In genomic region chr12:113438523-113439300, GRCh38 we compare ENCODE assay signal across 26 cellular contexts. TPM values are rescaled to one million over a fixed set of nuclear protein-coding genes. Genes with fewer than 3 reads are reported as not detected.
"Had no signal": no experiment of that assay in that cellular context is flagged by ENCODE, and none has a peak within 500 bp of the region (broad histone marks: within the 10 kb centered on the region; RNA-seq: fewer than 3 reads in every experiment).

No MANE protein-coding gene starts in this region.

- H3K9me3 Mint-ChIP-seq: natural killer cell; stimulated activated naive CD8-positive, alpha-beta T cell treated with anti-CD3 and anti-CD28 coated beads, Interleukin-15, amount 100 ng/mL, for 72 hours had no signal

- H3K4me2 ChIP-seq: smooth muscle cell had no signal

- H3K27ac ChIP-seq: dorsolateral prefrontal cortex, epithelial cell of prostate, gastrocnemius medialis, lower lobe of right lung, ovary, suprapubic skin, transverse colon, upper lobe of right lung, vagina had no signal

- H3K27me3 Mint-ChIP-seq: stimulated activated naive CD8-positive, alpha-beta T cell treated with anti-CD3 and anti-CD28 coated beads, Interleukin-15, amount 100 ng/mL, for 72 hours had no signal

- DNase-seq: effector CD4-positive, alpha-beta T cell; gastrocnemius medialis; lower lobe of right lung; natural killer cell; occipital lobe; stimulated activated CD4-positive, alpha-beta T cell treated with anti-CD3 and anti-CD28 coated beads, Interleukin-12 subunit alpha, Interleukin-12 subunit beta, amount 100 ng/mL, for 4 hours; stimulated activated CD4-positive, alpha-beta T cell treated with anti-CD3 and anti-CD28 coated beads, Interleukin-1b, Interleukin-23, amount 100 ng/mL, for 48 hours; stimulated activated CD4-positive, alpha-beta T cell treated with anti-CD3 and anti-CD28 coated beads, Interleukin-4, amount 100 ng/mL, for 1 hour; stimulated activated naive CD4-positive, alpha-beta T cell; stimulated activated naive CD8-positive, alpha-beta T cell treated with anti-CD3 and anti-CD28 coated beads, Interleukin-15, amount 100 ng/mL, for 72 hours; transverse colon; upper lobe of right lung had no signal

- H3K4me1 ChIP-seq: gastrocnemius medialis, lower lobe of right lung, suprapubic skin, transverse colon, upper lobe of right lung, vagina had no signal

- ATAC-seq: gastrocnemius medialis; lower lobe of right lung; natural killer cell; sciatic nerve; stimulated activated naive CD8-positive, alpha-beta T cell treated with anti-CD3 and anti-CD28 coated beads, Interleukin-15, amount 100 ng/mL, for 72 hours had no signal

- H3K27ac Mint-ChIP-seq: natural killer cell; stimulated activated naive CD8-positive, alpha-beta T cell treated with anti-CD3 and anti-CD28 coated beads, Interleukin-15, amount 100 ng/mL, for 72 hours had no signal

- H3K36me3 ChIP-seq: gastrocnemius medialis, lower lobe of right lung, ovary, suprapubic skin, transverse colon, upper lobe of right lung, vagina had no signal

- H3K4me3 Mint-ChIP-seq: natural killer cell; stimulated activated naive CD8-positive, alpha-beta T cell treated with anti-CD3 and anti-CD28 coated beads, Interleukin-15, amount 100 ng/mL, for 72 hours had no signal

- H3K4me3 ChIP-seq: dorsolateral prefrontal cortex, gastrocnemius medialis, lower lobe of right lung, ovary, smooth muscle cell, suprapubic skin, transverse colon, upper lobe of right lung, vagina had no signal

- H3K4me1 Mint-ChIP-seq: natural killer cell; stimulated activated naive CD8-positive, alpha-beta T cell treated with anti-CD3 and anti-CD28 coated beads, Interleukin-15, amount 100 ng/mL, for 72 hours had no signal

- H3K9me3 ChIP-seq: gastrocnemius medialis, lower lobe of right lung, ovary, suprapubic skin, transverse colon, upper lobe of right lung, vagina had no signal

- H3K36me3 Mint-ChIP-seq: natural killer cell had no signal

- H3K27me3 ChIP-seq: gastrocnemius medialis, ovary, transverse colon, vagina had no signal

- FAIRE-seq: keratinocyte had no signal

RNA-seq across cellular contexts. Expression of gene SDSL, which starts 16.5 kb away (rescaled TPM):
- total RNA-seq: vagina had no signal

RNA-seq across cellular contexts. Expression of gene LHX5, which starts 33.0 kb away (rescaled TPM):
- total RNA-seq: dorsolateral prefrontal cortex, esophagus mucosa, gastrocnemius medialis, glomerular endothelial cell, left ventricle myocardium superior, lower lobe of right lung, mononuclear cell, natural killer cell, occipital lobe, ovary, posterior vena cava, sciatic nerve, smooth muscle cell, suprapubic skin, transverse colon, upper lobe of right lung, vagina had no signal
- polyA plus RNA-seq: ovary, smooth muscle cell had no signal

RNA-seq across cellular contexts. Expression of gene SDS, which starts 35.0 kb away (rescaled TPM):
- total RNA-seq: glomerular endothelial cell, left ventricle myocardium superior, natural killer cell, smooth muscle cell, vagina had no signal
- polyA plus RNA-seq: keratinocyte, neural cell, smooth muscle cell had no signal
